ENCODE assay signal across 8 cellular contexts in genomic region chr2:2942906-2943305, GRCh38.
"Had no signal": no experiment of that assay in that cellular context is flagged by ENCODE, and none has a peak within 500 bp of the region (broad histone marks: within the 10 kb centered on the region; RNA-seq: fewer than 3 reads in every experiment).

No MANE protein-coding gene starts in this region.

- H3K4me3 Mint-ChIP-seq: HFFc6 had no signal

- H3K9ac ChIP-seq: GM23248 had no signal

- FAIRE-seq: HTR-8/SVneo had no signal

- H3K27ac Mint-ChIP-seq: HFFc6 had no signal

- H3K4me3 ChIP-seq: GM23248, HAP-1 had no signal

- H3K36me3 ChIP-seq: HAP-1 had no signal

- ATAC-seq: HCT116 had no signal

- H3K9me3 ChIP-seq: HAP-1 had no signal

- H2AFZ ChIP-seq: GM23248 had no signal

- DNase-seq: GM23248, GOT3, H7, HFFc6, IMR-90 had no signal

- H3K4me1 ChIP-seq: HAP-1 had no signal

- H3K27ac ChIP-seq: GM23248 had no signal
